ENCODE assay signal across 11 cellular contexts in genomic region chr16:79380990-79381389, GRCh38.
DNase-seq lines count a peak whose midpoint lies in the region; ATAC-seq and TF ChIP-seq lines count a peak whose summit lies in the region.
"Had no signal": no experiment of that assay in that cellular context is flagged by ENCODE, and none has a peak within 500 bp of the region (broad histone marks: within the 10 kb centered on the region; RNA-seq: fewer than 3 reads in every experiment).

No MANE protein-coding gene starts in this region.

- H3K27ac Mint-ChIP-seq in activated naive CD4-positive, alpha-beta T cell treated with anti-CD3 and anti-CD28 coated beads, Interleukin-2, amount 10 ng/mL, durations not matched to agents 7 days and 5 days: no peak overlapping the region
- H3K27ac Mint-ChIP-seq in T-cell (peak overlapping the region; percentile 83 to 89), immature natural killer cell (peak overlapping the region; percentile 92 to 98 (median 96)), HFFc6 (no peak overlapping the region)

- POLR2A ChIA-PET in T-cell (lab: Charles Lee): no interaction called here

- CTCF ChIA-PET in activated naive CD4-positive, alpha-beta T cell treated with anti-CD3 and anti-CD28 coated beads, Interleukin-2, amount 10 ng/mL, durations not matched to agents 7 days and 5 days (lab: Charles Lee): no interaction called here
- CTCF ChIA-PET in T-cell (lab: Charles Lee): no interaction called here

- peak; percentile 29 for DNase-seq in activated naive CD4-positive, alpha-beta T cell treated with Interleukin-2 at 50 U/mL for 16 hours
- DNase-seq in activated naive CD4-positive, alpha-beta T cell treated with anti-CD3 and anti-CD28 coated beads, Interleukin-2, amount 10 ng/mL, durations not matched to agents 7 days and 5 days: no peak
- DNase-seq in T-cell: peak in 8 of 34 experiments; percentile 4 to 17 (median 8)
- peak; percentile 66 to 69 (median 68) for DNase-seq in immature natural killer cell
- DNase-seq in stimulated activated naive CD8-positive, alpha-beta T cell treated with anti-CD3 and anti-CD28 coated beads, Interleukin-15, Interleukin-2, amounts not matched to agents 100 U/mL and 50 U/mL, for 24 hours: no peak
- no peak for DNase-seq in NCI-H1048 (lab: John Stamatoyannopoulos, UW)
- DNase-seq in HFFc6: no peak
- DNase-seq: BE2C, GDM1, NCI-H2081 treated with DMSO at 0.1 percent for 48 hours had no signal

- H3K9me3 Mint-ChIP-seq in activated naive CD4-positive, alpha-beta T cell treated with anti-CD3 and anti-CD28 coated beads, Interleukin-2, amount 10 ng/mL, durations not matched to agents 7 days and 5 days: peaks cover 4% of the 10 kb centered on the region
- H3K9me3 Mint-ChIP-seq in T-cell (no peaks in the 10 kb centered on the region), immature natural killer cell (no peaks in the 10 kb centered on the region), HFFc6 (peaks cover 36% of the 10 kb centered on the region)

- peaks cover 21% of the 10 kb centered on the region for H3K4me1 Mint-ChIP-seq in activated naive CD4-positive, alpha-beta T cell treated with anti-CD3 and anti-CD28 coated beads, Interleukin-2, amount 10 ng/mL, durations not matched to agents 7 days and 5 days
- peaks cover 26 to 33% (median 28%) of the 10 kb centered on the region in 3 donors for H3K4me1 Mint-ChIP-seq in T-cell
- peaks cover 40 to 50% of the 10 kb centered on the region in 2 donors for H3K4me1 Mint-ChIP-seq in immature natural killer cell
- no peaks in the 10 kb centered on the region for H3K4me1 Mint-ChIP-seq in HFFc6 (ENCODE audit: low read depth)

- H3K36me3 Mint-ChIP-seq in activated naive CD4-positive, alpha-beta T cell treated with anti-CD3 and anti-CD28 coated beads, Interleukin-2, amount 10 ng/mL, durations not matched to agents 7 days and 5 days: no peaks in the 10 kb centered on the region
- H3K36me3 Mint-ChIP-seq in T-cell: no peaks in the 10 kb centered on the region
- no peaks in the 10 kb centered on the region for H3K36me3 Mint-ChIP-seq in immature natural killer cell
- H3K36me3 Mint-ChIP-seq in HFFc6 (ENCODE audit: low read depth): no peaks in the 10 kb centered on the region

- no peak for TF ChIP-seq CTCF in HFFc6 (IDR thresholded peaks at IDR 0.05)

- H3K4me3 Mint-ChIP-seq in activated naive CD4-positive, alpha-beta T cell treated with anti-CD3 and anti-CD28 coated beads, Interleukin-2, amount 10 ng/mL, durations not matched to agents 7 days and 5 days: no peak overlapping the region
- peak overlapping the region; percentile 52 to 69 (median 61) for H3K4me3 Mint-ChIP-seq in T-cell
- peak overlapping the region; percentile 81 to 89 (median 87) for H3K4me3 Mint-ChIP-seq in immature natural killer cell
- no peak overlapping the region for H3K4me3 Mint-ChIP-seq in HFFc6

- ATAC-seq in T-cell (replicated peaks in 1 of 4) (peak; percentile 40 to 72 (median 55)), GM18867 (IDR thresholded peaks at IDR 0.05; ENCODE audit: unreplicated experiment) (no peak)
- peak; percentile 28 for ATAC-seq in stimulated activated naive CD8-positive, alpha-beta T cell treated with anti-CD3 and anti-CD28 coated beads, Interleukin-15, Interleukin-2, amounts not matched to agents 100 U/mL and 50 U/mL, for 24 hours

- H3K27me3 Mint-ChIP-seq in activated naive CD4-positive, alpha-beta T cell treated with anti-CD3 and anti-CD28 coated beads, Interleukin-2, amount 10 ng/mL, durations not matched to agents 7 days and 5 days: peaks cover 3% of the 10 kb centered on the region
- H3K27me3 Mint-ChIP-seq in T-cell (peaks cover 2 to 5% of the 10 kb centered on the region in 2 donors), immature natural killer cell (ENCODE audit: low read depth in 3 of 3) (peaks cover 3 to 17% (median 4%) of the 10 kb centered on the region in 3 donors), HFFc6 (ENCODE audit: insufficient read depth) (no peaks in the 10 kb centered on the region; the same call in 1 of the 2 replicates)

Comparison
In these comparisons a context has a peak if more than half of its experiments do, and no peak if none do; other contexts are left out.
1. DNase-seq: peak in activated naive CD4-positive, alpha-beta T cell treated with Interleukin-2 at 50 U/mL for 16 hours (single experiment) and immature natural killer cell (3 of 3); none in activated naive CD4-positive, alpha-beta T cell treated with anti-CD3 and anti-CD28 coated beads, Interleukin-2, amount 10 ng/mL, durations not matched to agents 7 days and 5 days (single experiment), stimulated activated naive CD8-positive, alpha-beta T cell treated with anti-CD3 and anti-CD28 coated beads, Interleukin-15, Interleukin-2, amounts not matched to agents 100 U/mL and 50 U/mL, for 24 hours (single experiment), NCI-H1048 (single experiment) and HFFc6 (single experiment).
2. H3K27ac Mint-ChIP-seq: peak in T-cell (2 of 2) and immature natural killer cell (6 of 6); none in activated naive CD4-positive, alpha-beta T cell treated with anti-CD3 and anti-CD28 coated beads, Interleukin-2, amount 10 ng/mL, durations not matched to agents 7 days and 5 days (single experiment) and HFFc6 (single experiment).
3. H3K4me3 Mint-ChIP-seq: peak in T-cell (3 of 3) and immature natural killer cell (5 of 5); none in activated naive CD4-positive, alpha-beta T cell treated with anti-CD3 and anti-CD28 coated beads, Interleukin-2, amount 10 ng/mL, durations not matched to agents 7 days and 5 days (single experiment) and HFFc6 (single experiment).